In genomic region chr14:64092338-64092737, GRCh38 we compare ENCODE assay signal across 23 cellular contexts.
"Had no signal": no experiment of that assay in that cellular context is flagged by ENCODE, and none has a peak within 500 bp of the region (broad histone marks: within the 10 kb centered on the region; RNA-seq: fewer than 3 reads in every experiment).

No MANE protein-coding gene starts in this region.

- H3K36me3 ChIP-seq: cardiac muscle cell, prostate gland, uterus had no signal

- H3K9me3 ChIP-seq: prostate gland, right atrium auricular region, spleen, tibial nerve, uterus had no signal

- H3K4me3 ChIP-seq: cardiac muscle cell, hepatocyte, neural progenitor cell, prostate gland, right atrium auricular region, spleen, tibial nerve, uterus had no signal

- H3K9me3 Mint-ChIP-seq: activated CD4-positive, alpha-beta memory T cell treated with anti-CD3 and anti-CD28 coated beads for 36 hours; activated naive CD8-positive, alpha-beta T cell treated with anti-CD3 and anti-CD28 coated beads, Interleukin-2, amount 50 U/mL, for 24 hours; activated T-cell treated with anti-CD3 and anti-CD28 coated beads, Interleukin-2, amount 50 U/mL, for 72 hours; dendritic cell treated with granulocyte-macrophage colony-stimulating factor and Interleukin-4, amounts not matched to agents 40 ng/mL and 50 ng/mL, for 4 days; immature natural killer cell; neural progenitor cell had no signal

- ATAC-seq: activated naive CD8-positive, alpha-beta T cell treated with anti-CD3 and anti-CD28 coated beads, Interleukin-2, amount 50 U/mL, for 24 hours; activated T-cell treated with anti-CD3 and anti-CD28 coated beads, Interleukin-2, amount 50 U/mL, for 72 hours; left ventricle myocardium superior had no signal

- H3K4me3 Mint-ChIP-seq: activated CD4-positive, alpha-beta memory T cell treated with anti-CD3 and anti-CD28 coated beads for 36 hours; activated naive CD8-positive, alpha-beta T cell treated with anti-CD3 and anti-CD28 coated beads, Interleukin-2, amount 50 U/mL, for 24 hours; activated T-cell treated with anti-CD3 and anti-CD28 coated beads, Interleukin-2, amount 50 U/mL, for 72 hours; dendritic cell treated with granulocyte-macrophage colony-stimulating factor and Interleukin-4, amounts not matched to agents 40 ng/mL and 50 ng/mL, for 4 days; immature natural killer cell; neural progenitor cell had no signal

- H3K9ac ChIP-seq: neural progenitor cell had no signal

- H3K4me1 Mint-ChIP-seq: immature natural killer cell had no signal

- H3K27me3 ChIP-seq: cardiac muscle cell, hepatocyte, neural progenitor cell, right atrium auricular region, spleen, tibial nerve, uterus had no signal

- H3K27ac ChIP-seq: cardiac muscle cell, hepatocyte, neural progenitor cell, prostate gland, right atrium auricular region, spleen, tibial nerve, uterus had no signal

- H3K27ac Mint-ChIP-seq: activated CD4-positive, alpha-beta memory T cell treated with anti-CD3 and anti-CD28 coated beads for 36 hours; activated naive CD8-positive, alpha-beta T cell treated with anti-CD3 and anti-CD28 coated beads, Interleukin-2, amount 50 U/mL, for 24 hours; dendritic cell treated with granulocyte-macrophage colony-stimulating factor and Interleukin-4, amounts not matched to agents 40 ng/mL and 50 ng/mL, for 4 days; neural progenitor cell had no signal

- DNase-seq: activated CD4-positive, alpha-beta memory T cell treated with anti-CD3 and anti-CD28 coated beads for 36 hours; activated CD4-positive, alpha-beta T cell treated with anti-CD3 and anti-CD28 coated beads for 48 hours; activated effector memory CD4-positive, alpha-beta T cell treated with anti-CD3 and anti-CD28 coated beads, Interleukin-2, amount 50 U/mL, for 16 hours; activated naive CD4-positive, alpha-beta T cell treated with anti-CD3 and anti-CD28 coated beads, Interleukin-2, amount 50 U/mL, for 16 hours; activated naive CD8-positive, alpha-beta T cell treated with anti-CD3 and anti-CD28 coated beads, Interleukin-2, amount 50 U/mL, for 24 hours; activated T-cell treated with anti-CD3 and anti-CD28 coated beads, Interleukin-2, amount 50 U/mL, for 72 hours; effector CD8-positive, alpha-beta T cell; foreskin melanocyte; glutamatergic neuron; immature natural killer cell; kidney glomerular epithelial cell; left ventricle myocardium superior; spleen; stimulated activated CD4-positive, alpha-beta T cell treated with anti-CD3 and anti-CD28 coated beads, Interleukin-4, amount 100 ng/mL, for 1 hour; stimulated activated naive CD4-positive, alpha-beta T cell treated with Interleukin-2 at 50 U/mL for 16 hours; uterus had no signal

- H3K4me1 ChIP-seq: prostate gland, right atrium auricular region, spleen, tibial nerve, uterus had no signal

- H3K27me3 Mint-ChIP-seq: activated CD4-positive, alpha-beta memory T cell treated with anti-CD3 and anti-CD28 coated beads for 36 hours; activated naive CD8-positive, alpha-beta T cell treated with anti-CD3 and anti-CD28 coated beads, Interleukin-2, amount 50 U/mL, for 24 hours; dendritic cell treated with granulocyte-macrophage colony-stimulating factor and Interleukin-4, amounts not matched to agents 40 ng/mL and 50 ng/mL, for 4 days had no signal
